8 cellular contexts compared by ENCODE assay signal in the genomic region with DNA sequence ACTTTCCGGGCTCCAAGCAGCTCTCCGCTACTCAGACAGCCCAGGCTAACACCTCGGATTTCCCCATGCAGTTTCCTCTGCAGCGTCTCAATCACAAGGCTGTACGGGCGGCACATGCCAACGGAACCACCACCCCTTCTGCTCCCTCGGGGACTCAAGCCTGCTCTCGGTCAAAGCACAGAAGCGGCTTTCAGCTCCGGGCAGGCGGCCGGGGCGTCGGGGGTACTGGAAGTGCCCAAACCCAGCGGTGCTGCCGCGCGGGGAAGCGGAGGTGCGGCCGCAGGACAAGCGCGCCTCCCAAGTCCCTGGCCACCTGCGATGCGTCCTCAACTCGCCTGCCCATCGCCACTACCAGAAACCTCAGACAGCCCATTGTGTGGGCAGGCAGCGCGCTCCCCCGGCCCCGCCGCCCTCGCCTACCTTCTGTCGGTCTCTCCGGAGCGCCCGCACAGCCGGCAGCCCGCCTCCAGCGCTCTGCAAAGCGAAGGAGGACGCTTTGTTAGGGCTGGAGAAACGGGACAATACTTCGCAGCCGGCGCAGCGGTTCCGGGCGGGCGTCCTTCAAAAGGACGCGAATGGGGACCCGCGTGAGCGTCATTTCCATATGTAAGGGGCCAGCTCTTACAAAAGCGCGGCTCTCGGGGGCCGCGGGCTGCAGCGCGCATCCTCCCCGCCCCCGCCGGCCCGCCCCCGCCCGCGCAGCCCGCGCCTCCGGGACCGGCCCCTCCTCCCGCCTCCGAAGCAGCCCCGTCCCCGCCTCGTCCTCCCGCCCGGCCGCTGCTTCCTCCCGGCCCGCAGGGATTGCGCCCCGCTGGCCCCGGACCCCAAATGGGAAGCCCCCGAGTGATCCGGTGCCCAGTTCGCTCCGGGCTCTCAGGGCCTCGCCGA. TPM values are rescaled to one million over a fixed set of nuclear protein-coding genes. Genes with fewer than 3 reads are reported as not detected.
DNase-seq lines count a peak whose midpoint lies in the region; ATAC-seq, FAIRE-seq and TF ChIP-seq lines count a peak whose summit lies in the region.

No MANE protein-coding gene starts in this region.

- DNase-seq in CD14-positive monocyte (ENCODE audit: low spot score), result peak; percentile 65
- DNase-seq in Peyer's patch, result peak; percentile 66 to 76 (median 69)
- DNase-seq in activated effector memory CD4-positive, alpha-beta T cell treated with anti-CD3 and anti-CD28 coated beads, Interleukin-2, amount 50 U/mL, for 16 hours, result peak; percentile 87
- DNase-seq in frontal cortex (ENCODE audit: low spot score in 2 of 2), result peak; percentile 64 to 79

- peak; percentile 40 for ATAC-seq in GM19397 (IDR thresholded peaks at IDR 0.05; ENCODE audit: unreplicated experiment)
- peak; percentile 27 for ATAC-seq in HG03520 (IDR thresholded peaks at IDR 0.05; ENCODE audit: unreplicated experiment)

- H3K27me3 ChIP-seq in Peyer's patch (no peaks in the 10 kb centered on the region), neutrophil (no peaks in the 10 kb centered on the region), thymus (ENCODE audit: control insufficient read depth, insufficient read depth) (no peaks in the 10 kb centered on the region)

- intact Hi-C loops in CD14-positive monocyte (cut with micrococcal nuclease), result no loop called here

- no peak for TF ChIP-seq POLR2A in Peyer's patch (IDR thresholded peaks at IDR 0.05)

- H3K27ac ChIP-seq in Peyer's patch, result peak overlapping the region; percentile 81 to 96 (median 92)
- H3K27ac ChIP-seq in neutrophil, result peak overlapping the region; percentile 97
- H3K27ac ChIP-seq in thymus (ENCODE audit: low read depth), result peak overlapping the region; percentile 95

- no peaks in the 10 kb centered on the region for H3K9me3 Mint-ChIP-seq in CD14-positive monocyte

- H3K9me3 ChIP-seq in Peyer's patch (no peaks in the 10 kb centered on the region), neutrophil (no peaks in the 10 kb centered on the region), thymus (ENCODE audit: control insufficient read depth) (no peaks in the 10 kb centered on the region)

- TF ChIP-seq CTCF in CD14-positive monocyte (IDR thresholded peaks at IDR 0.05), result no peak
- TF ChIP-seq CTCF in Peyer's patch (IDR thresholded peaks at IDR 0.05), result no peak
- no peak for TF ChIP-seq CTCF in neutrophil (IDR thresholded peaks at IDR 0.05)

- H3K27me3 Mint-ChIP-seq in CD14-positive monocyte (ENCODE audit: low read depth in 3 of 3), result peaks cover 0 to 6% (median 0%) of the 10 kb centered on the region in 3 donors

- H3K36me3 Mint-ChIP-seq in CD14-positive monocyte, result peaks cover 12 to 13% of the 10 kb centered on the region in 2 donors

- H3K27ac Mint-ChIP-seq in CD14-positive monocyte, result peak overlapping the region; percentile 80 to 93 (median 89)

- under 1% methylated on average over 93 of the region's 93 CpGs for WGBS in thymus

- peak overlapping the region; percentile 95 to 99 for H3K4me3 Mint-ChIP-seq in CD14-positive monocyte

- H3K4me1 ChIP-seq in Peyer's patch (peaks cover 0 to 20% (median 4%) of the 10 kb centered on the region in 4 donors), neutrophil (ENCODE audit: control insufficient read depth in 1 of 2, insufficient read depth in 1 of 2, low read depth in 1 of 2, low read length in 1 of 2) (peaks cover 57 to 61% of the 10 kb centered on the region in 2 experiments), thymus (ENCODE audit: control insufficient read depth, insufficient read depth, low read length) (peaks cover 11% of the 10 kb centered on the region)

- H3K4me3 ChIP-seq in Peyer's patch, result peak overlapping the region; percentile 83 to 95 (median 88)
- peak overlapping the region; percentile 69 to 92 for H3K4me3 ChIP-seq in neutrophil (ENCODE audit: low read depth in 1 of 2, low read length in 1 of 2)
- H3K4me3 ChIP-seq in thymus (ENCODE audit: low read length), result peak overlapping the region; percentile 95

- peaks cover 54% of the 10 kb centered on the region for H3K4me1 Mint-ChIP-seq in CD14-positive monocyte

- no peak for FAIRE-seq in frontal cortex (lab: Jason Lieb, UNC)

- H3K36me3 ChIP-seq in Peyer's patch (no peaks in the 10 kb centered on the region), neutrophil (peaks cover 11% of the 10 kb centered on the region), thymus (ENCODE audit: control insufficient read depth, insufficient read depth) (no peaks in the 10 kb centered on the region)

RNA-seq across cellular contexts. Expression of gene NIN, which starts 0.7 kb away (rescaled TPM):
- polyA plus RNA-seq in CD14-positive monocyte (10 to 100 TPM; 15.3 to 26.5 TPM), thymus (14.7 TPM)
- total RNA-seq in Peyer's patch (100 to 1,000 TPM in 1 of 4 donors, 10 to 100 TPM in 3; 13.8 to 151 (median 21.5) TPM), frontal cortex (44.4 TPM)

RNA-seq across cellular contexts. Expression of gene ABHD12B, which starts 41.6 kb away (rescaled TPM):
- under 1 TPM; 0.45 to 0.54 TPM for polyA plus RNA-seq in CD14-positive monocyte
- total RNA-seq in Peyer's patch, result not detected
- not detected for total RNA-seq in frontal cortex
- 1.5 TPM for polyA plus RNA-seq in thymus

Comparison
In these comparisons a context has a peak if more than half of its experiments do, and no peak if none do; other contexts are left out.
1. Peak in every context shown above with its lines: DNase-seq, ATAC-seq, H3K4me3 ChIP-seq and H3K27ac ChIP-seq.